Comparison of ENCODE assay signal across 21 cellular contexts in genomic region chr5:52773342-52773741, GRCh38.
"Had no signal": no experiment of that assay in that cellular context is flagged by ENCODE, and none has a peak within 500 bp of the region (broad histone marks: within the 10 kb centered on the region; RNA-seq: fewer than 3 reads in every experiment).

No MANE protein-coding gene starts in this region.

- H3K9me3 ChIP-seq: mucosa of descending colon, thyroid gland had no signal

- H3K27me3 Mint-ChIP-seq: activated naive CD4-positive, alpha-beta T cell treated with anti-CD3 and anti-CD28 coated beads, Interleukin-2, amount 10 ng/mL, durations not matched to agents 7 days and 5 days; stimulated activated naive CD8-positive, alpha-beta T cell treated with anti-CD3 and anti-CD28 coated beads, Interleukin-15, Interleukin-2, amounts not matched to agents 100 ng/mL and 50 ng/mL, for 24 hours had no signal

- H3K4me1 ChIP-seq: thyroid gland had no signal

- H3K27me3 ChIP-seq: thyroid gland had no signal

- H3K27ac Mint-ChIP-seq: activated CD4-positive, alpha-beta memory T cell treated with anti-CD3 and anti-CD28 coated beads, Interleukin-2, amount 10 ng/mL, durations not matched to agents 7 days and 5 days; activated naive CD4-positive, alpha-beta T cell treated with anti-CD3 and anti-CD28 coated beads, Interleukin-2, amount 10 ng/mL, durations not matched to agents 7 days and 5 days; stimulated activated naive CD8-positive, alpha-beta T cell treated with anti-CD3 and anti-CD28 coated beads, Interleukin-15, Interleukin-2, amounts not matched to agents 100 ng/mL and 50 ng/mL, for 24 hours had no signal

- H3K27ac ChIP-seq: thyroid gland had no signal

- DNase-seq: activated CD4-positive, alpha-beta memory T cell treated with anti-CD3 and anti-CD28 coated beads, Interleukin-2, amount 10 ng/mL, durations not matched to agents 7 days and 5 days; activated CD4-positive, alpha-beta T cell treated with anti-CD3 and anti-CD28 coated beads for 48 hours; activated CD4-positive, CD25-positive, alpha-beta regulatory T cell; activated CD8-positive, alpha-beta memory T cell treated with anti-CD3 and anti-CD28 coated beads, Interleukin-2, amount 10 ng/mL, durations not matched to agents 7 days and 5 days; activated effector memory CD4-positive, alpha-beta T cell treated with anti-CD3 and anti-CD28 coated beads, Interleukin-2, amount 50 U/mL, for 16 hours; activated naive CD4-positive, alpha-beta T cell treated with anti-CD3 and anti-CD28 coated beads, Interleukin-2, amount 10 ng/mL, durations not matched to agents 7 days and 5 days; activated T-cell treated with anti-CD3 and anti-CD28 coated beads for 4 hours; amygdala; cerebellar nuclear complex; cortex of kidney; erythroblast; foreskin fibroblast; hippocampal formation; kidney glomerular epithelial cell; mesendoderm; mucosa of descending colon; stimulated activated CD4-positive, alpha-beta T cell treated with anti-CD3 and anti-CD28 coated beads, Interleukin-1b, Interleukin-23, amount 100 ng/mL, for 48 hours; substantia nigra; T1000; thyroid gland had no signal

- H3K36me3 ChIP-seq: thyroid gland had no signal

- H3K9me3 Mint-ChIP-seq: activated CD4-positive, alpha-beta memory T cell treated with anti-CD3 and anti-CD28 coated beads, Interleukin-2, amount 10 ng/mL, durations not matched to agents 7 days and 5 days had no signal

- H3K4me3 ChIP-seq: mucosa of descending colon, thyroid gland had no signal

- H3K4me3 Mint-ChIP-seq: activated CD4-positive, alpha-beta memory T cell treated with anti-CD3 and anti-CD28 coated beads, Interleukin-2, amount 10 ng/mL, durations not matched to agents 7 days and 5 days; activated naive CD4-positive, alpha-beta T cell treated with anti-CD3 and anti-CD28 coated beads, Interleukin-2, amount 10 ng/mL, durations not matched to agents 7 days and 5 days; stimulated activated naive CD8-positive, alpha-beta T cell treated with anti-CD3 and anti-CD28 coated beads, Interleukin-15, Interleukin-2, amounts not matched to agents 100 ng/mL and 50 ng/mL, for 24 hours had no signal

- ATAC-seq: activated CD8-positive, alpha-beta memory T cell treated with anti-CD3 and anti-CD28 coated beads, Interleukin-2, amount 10 ng/mL, durations not matched to agents 7 days and 5 days; mucosa of descending colon had no signal
